In genomic region chr10:71964669-71965515, GRCh38 we compare ENCODE assay signal across 9 cellular contexts. TPM values are rescaled to one million over a fixed set of nuclear protein-coding genes. Genes with fewer than 3 reads are reported as not detected.
DNase-seq lines count a peak whose midpoint lies in the region; FAIRE-seq and TF ChIP-seq lines count a peak whose summit lies in the region.
"Had no signal": no experiment of that assay in that cellular context is flagged by ENCODE, and none has a peak within 500 bp of the region (broad histone marks: within the 10 kb centered on the region; RNA-seq: fewer than 3 reads in every experiment).

No MANE protein-coding gene starts in this region.

- peaks cover 52% of the 10 kb centered on the region for H3K79me2 ChIP-seq in ACC112 (ENCODE audit: control insufficient read depth, insufficient read depth, low read length, unreplicated experiment)

- no peaks in the 10 kb centered on the region for H3K27me3 ChIP-seq in ACC112 (ENCODE audit: insufficient read depth, low read length)

- peak overlapping the region; percentile 80 for H3K27ac Mint-ChIP-seq in activated T-cell treated with anti-CD3 and anti-CD28 coated beads, Interleukin-2, amount 50 U/mL, for 24 hours

- no peaks in the 10 kb centered on the region for H3K36me3 ChIP-seq in ACC112 (ENCODE audit: insufficient read depth, low read length)
- H3K36me3 ChIP-seq: neutrophil had no signal

- DNase-seq in KBM-7 (peak; percentile 53), foreskin fibroblast (peak; percentile 84 to 94), occipital lobe (lab: John Stamatoyannopoulos, UW) (peak; percentile 42), urothelium cell line (ENCODE audit: low spot score) (peak; percentile 77), NCI-H1694 (lab: John Stamatoyannopoulos, UW) (no peak), AML-193 (lab: John Stamatoyannopoulos, UW) (no peak)
- DNase-seq in activated T-cell treated with anti-CD3 and anti-CD28 coated beads, Interleukin-2, amount 50 U/mL, for 24 hours = peak; percentile 65

- FAIRE-seq in urothelium cell line (lab: Jason Lieb, UNC) = no peak

- H3K27ac ChIP-seq in ACC112 (ENCODE audit: low read depth, low read length) = peak overlapping the region; percentile 43; the same call in 1 of the 2 replicates
- H3K27ac ChIP-seq: neutrophil had no signal

- TF ChIP-seq CTCF in foreskin fibroblast (IDR thresholded peaks at IDR 0.05; ENCODE audit: low read depth, low read length) = no peak

- peak overlapping the region; percentile 18 for H2AFZ ChIP-seq in ACC112 (ENCODE audit: low read length, unreplicated experiment)

- peaks cover 63% of the 10 kb centered on the region for H3K27me3 Mint-ChIP-seq in activated T-cell treated with anti-CD3 and anti-CD28 coated beads, Interleukin-2, amount 50 U/mL, for 24 hours

- H3K4me3 ChIP-seq in ACC112 (ENCODE audit: low read depth, low read length) (peak overlapping the region; percentile 95), foreskin fibroblast (ENCODE audit: low read depth in 1 of 2, low read length in 2 of 2) (peak overlapping the region; percentile 57 to 94)

- peak overlapping the region; percentile 75 for H3K4me3 Mint-ChIP-seq in activated T-cell treated with anti-CD3 and anti-CD28 coated beads, Interleukin-2, amount 50 U/mL, for 24 hours

- H3K4me1 ChIP-seq in ACC112 (ENCODE audit: control insufficient read depth, insufficient read depth, low read length, unreplicated experiment) = peaks cover 33% of the 10 kb centered on the region

- in situ Hi-C loops in KBM-7 (cut with MboI; ENCODE audit: low pct_unique_long_range_greater_than_20kb, low sequenced_read_pairs) = no loop called here

- no peaks in the 10 kb centered on the region for H3K9me3 Mint-ChIP-seq in activated T-cell treated with anti-CD3 and anti-CD28 coated beads, Interleukin-2, amount 50 U/mL, for 24 hours

- H3K36me3 Mint-ChIP-seq in activated T-cell treated with anti-CD3 and anti-CD28 coated beads, Interleukin-2, amount 50 U/mL, for 24 hours (ENCODE audit: low read depth) = no peaks in the 10 kb centered on the region

- peaks cover 20% of the 10 kb centered on the region for H3K4me1 Mint-ChIP-seq in activated T-cell treated with anti-CD3 and anti-CD28 coated beads, Interleukin-2, amount 50 U/mL, for 24 hours (ENCODE audit: low read depth)

RNA-seq across cellular contexts. Expression of gene CHST3, which starts 0.7 kb away (rescaled TPM):
- 7.2 TPM for total RNA-seq in occipital lobe

Comparison
In these comparisons a context has a peak if more than half of its experiments do, and no peak if none do; other contexts are left out.
1. DNase-seq: peak in KBM-7 (single experiment), activated T-cell treated with anti-CD3 and anti-CD28 coated beads, Interleukin-2, amount 50 U/mL, for 24 hours (single experiment), foreskin fibroblast (2 of 2), occipital lobe (single experiment) and urothelium cell line (single experiment); none in NCI-H1694 (single experiment) and AML-193 (0 of 2).